8 cellular contexts compared by ENCODE assay signal in the genomic region with DNA sequence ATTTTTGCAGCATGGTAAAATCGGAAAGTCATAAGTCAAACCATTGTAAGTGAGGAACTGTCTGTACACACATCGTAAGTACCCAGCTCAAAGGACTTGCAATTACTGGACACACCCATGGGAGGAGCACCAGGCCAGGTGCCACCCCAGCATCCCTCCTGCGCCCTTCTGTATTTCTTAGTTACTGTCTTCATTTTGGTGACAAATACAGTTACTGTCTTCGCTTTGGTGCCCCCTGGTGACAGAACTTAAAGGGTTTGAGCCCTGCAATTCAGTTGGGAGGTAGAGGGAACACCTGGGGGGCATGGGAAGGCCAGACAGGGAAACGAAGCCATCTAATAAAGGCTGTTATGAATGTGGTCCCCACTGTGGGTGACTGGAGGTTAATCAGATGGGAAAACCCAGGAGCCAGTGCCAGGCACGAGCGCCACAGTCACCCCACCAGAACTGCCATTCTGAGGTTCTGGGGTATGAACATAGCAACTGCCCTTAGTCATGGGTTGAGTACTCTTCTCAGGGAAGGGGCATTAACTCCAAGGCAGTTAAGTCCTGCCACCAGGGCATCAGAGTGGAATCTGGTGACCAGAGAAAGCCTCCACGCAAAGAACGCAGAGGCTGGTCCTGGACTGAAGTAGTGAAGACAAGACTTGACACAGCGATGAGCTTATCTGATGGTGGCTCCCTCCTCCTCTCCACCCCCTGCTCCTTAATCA.
DNase-seq lines count a peak whose midpoint lies in the region; ATAC-seq and TF ChIP-seq lines count a peak whose summit lies in the region.

No MANE protein-coding gene starts in this region.

- no CpG with 5 or more reads among the region's 10 CpGs for WGBS in iPS DF 6.9 (ENCODE audit: insufficient coverage, insufficient read length)

- peak; percentile 51 for TF ChIP-seq CTCF in GM10266 (IDR thresholded peaks at IDR 0.05; ENCODE audit: control insufficient read depth, insufficient read depth, low read depth, missing control alignments)

- DNase-seq in AG08396 (ENCODE audit: low spot score): peak; percentile 17
- DNase-seq in GM10266 (ENCODE audit: extremely low spot score): peak; percentile 25
- DNase-seq in NCI-H69 (lab: John Stamatoyannopoulos, UW): peak; percentile 72
- no peak for DNase-seq in activated T-cell treated with anti-CD3 and anti-CD28 coated beads, Interleukin-2, amount 50 U/mL, for 4 hours
- DNase-seq in iPS DF 6.9 (ENCODE audit: low read depth, low spot score): peak; percentile 57
- DNase-seq in stimulated activated CD4-positive, alpha-beta T cell treated with anti-CD3 and anti-CD28 coated beads, TNF-alpha, amount 100 ng/mL, for 48 hours (ENCODE audit: low read depth in 3 of 3): peak; percentile 6 to 16 (median 6)

- no peaks in the 10 kb centered on the region for H3K4me1 ChIP-seq in iPS DF 6.9 (ENCODE audit: control insufficient read depth, insufficient read depth, low read length)

- H3K36me3 ChIP-seq in iPS DF 6.9 (ENCODE audit: control insufficient read depth, insufficient read depth, low read length): no peaks in the 10 kb centered on the region

- no peaks in the 10 kb centered on the region for H3K9me3 ChIP-seq in iPS DF 6.9 (ENCODE audit: control insufficient read depth, insufficient read depth, low read length)

- H3K36me3 Mint-ChIP-seq in activated T-cell treated with anti-CD3 and anti-CD28 coated beads, Interleukin-2, amount 50 U/mL, for 4 hours (ENCODE audit: insufficient read depth): no peaks in the 10 kb centered on the region

- H3K27me3 ChIP-seq in iPS DF 6.9 (ENCODE audit: control insufficient read depth, insufficient read depth, low read length): no peaks in the 10 kb centered on the region

- H3K4me3 Mint-ChIP-seq in activated T-cell treated with anti-CD3 and anti-CD28 coated beads, Interleukin-2, amount 50 U/mL, for 4 hours: no peak overlapping the region

- no peak overlapping the region for H3K4me3 ChIP-seq in iPS DF 6.9 (ENCODE audit: low read length)

- no peaks in the 10 kb centered on the region for H3K4me1 Mint-ChIP-seq in activated T-cell treated with anti-CD3 and anti-CD28 coated beads, Interleukin-2, amount 50 U/mL, for 4 hours (ENCODE audit: low read depth)

- ATAC-seq in activated T-cell treated with anti-CD3 and anti-CD28 coated beads, Interleukin-2, amount 50 U/mL, for 4 hours: peak; percentile 23 to 50
- no peak for ATAC-seq in GM21825 (IDR thresholded peaks at IDR 0.05; ENCODE audit: unreplicated experiment)
- no peak for ATAC-seq in HG02884 (IDR thresholded peaks at IDR 0.05; ENCODE audit: unreplicated experiment)

- H3K27me3 Mint-ChIP-seq in activated T-cell treated with anti-CD3 and anti-CD28 coated beads, Interleukin-2, amount 50 U/mL, for 4 hours (ENCODE audit: low read depth): peaks cover 3% of the 10 kb centered on the region

- H3K9me3 Mint-ChIP-seq in activated T-cell treated with anti-CD3 and anti-CD28 coated beads, Interleukin-2, amount 50 U/mL, for 4 hours: no peaks in the 10 kb centered on the region

- H3K27ac ChIP-seq in iPS DF 6.9 (ENCODE audit: low read length): no peak overlapping the region

Comparison
In these comparisons a context has a peak if more than half of its experiments do, and no peak if none do; other contexts are left out.
1. ATAC-seq: peak in activated T-cell treated with anti-CD3 and anti-CD28 coated beads, Interleukin-2, amount 50 U/mL, for 4 hours (2 of 2); none in GM21825 (single experiment) and HG02884 (single experiment).